In the genomic region with DNA sequence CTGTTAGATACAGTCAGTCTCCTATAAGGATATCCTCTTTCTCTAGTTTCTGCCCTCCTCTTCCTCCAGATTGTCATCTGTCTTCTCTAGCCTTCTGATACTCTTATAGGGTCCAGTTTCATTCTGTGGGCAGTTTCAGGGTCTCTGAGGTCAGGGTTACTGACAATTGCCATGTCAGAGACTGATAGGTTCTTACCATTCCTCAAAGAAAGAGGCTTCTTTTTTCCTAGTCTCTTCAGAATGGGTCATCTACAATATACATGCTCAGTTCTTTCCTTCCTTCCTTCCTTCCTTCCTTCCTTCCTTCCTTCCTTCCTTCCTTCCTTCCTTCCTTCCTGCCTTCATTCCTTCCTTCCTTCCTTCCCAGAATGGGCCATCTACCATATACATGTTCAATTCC, we compare ENCODE assay signal across 9 cellular contexts. TPM values are rescaled to one million over a fixed set of nuclear protein-coding genes. Genes with fewer than 3 reads are reported as not detected.
"Had no signal": no experiment of that assay in that cellular context is flagged by ENCODE, and none has a peak within 500 bp of the region (broad histone marks: within the 10 kb centered on the region; RNA-seq: fewer than 3 reads in every experiment).

No MANE protein-coding gene starts in this region.

- H3K4me3 ChIP-seq: K562 had no signal

- H3K27ac ChIP-seq: HL-60, KMS-11 had no signal

- H3K9ac ChIP-seq: KMS-11 had no signal

- DNase-seq: IMR-90, KBM-7, KG1 had no signal

RNA-seq across cellular contexts. Expression of a gene that starts 48.1 kb away (rescaled TPM):
- total RNA-seq: HepG2, HT-29, HT1080, IMR-90, K562 had no signal
